15 cellular contexts compared by ENCODE assay signal in the genomic region with DNA sequence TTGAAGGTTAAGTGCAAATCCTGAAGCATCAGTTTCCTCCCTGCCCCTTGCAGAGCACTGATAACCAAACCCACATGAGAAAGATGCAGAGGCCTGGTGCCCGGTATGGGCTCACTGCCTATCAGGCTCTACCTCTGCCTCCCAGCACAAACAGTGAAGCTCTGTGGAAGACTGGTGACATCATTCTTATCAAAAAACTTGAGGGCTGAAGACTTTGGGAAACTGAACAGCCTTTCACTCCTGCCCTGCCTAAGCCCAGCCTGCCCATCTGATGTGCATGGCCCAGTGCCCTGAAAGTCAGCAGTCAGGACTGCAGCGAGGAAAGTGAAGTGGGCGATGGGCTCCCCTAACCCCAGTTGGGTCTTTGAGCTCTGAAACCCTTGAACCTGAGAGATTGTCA.
A peak's percentile ranks its signal among the peaks of the same experiment; 100 is the strongest.
DNase-seq lines count a peak whose midpoint lies in the region; ATAC-seq and TF ChIP-seq lines count a peak whose summit lies in the region.
"Had no signal": no experiment of that assay in that cellular context is flagged by ENCODE, and none has a peak within 500 bp of the region (broad histone marks: within the 10 kb centered on the region; RNA-seq: fewer than 3 reads in every experiment).

No MANE protein-coding gene starts in this region.

- H2AK9ac ChIP-seq in IMR-90 (replicated peaks; ENCODE audit: low read depth, low read length, poor library complexity): no peak overlapping the region

- H3K4me3 ChIP-seq in IMR-90 (ENCODE audit: insufficient read depth, low read depth, low read length) (no peak overlapping the region), body of pancreas (no peak overlapping the region), mesenchymal stem cell (ENCODE audit: insufficient read depth in 1 of 2, low read depth in 1 of 2, low read length in 2 of 2) (no peak overlapping the region)
- H3K4me3 ChIP-seq: BLaER1 treated with 17β-estradiol and CSF1 and Interleukin-3, amounts not matched to agents 10 nM and 100 nM; GM23248 had no signal

- in situ Hi-C loops in IMR-90 (cut with MboI; ENCODE audit: low sequenced_read_pairs): no loop called here

- TF ChIP-seq CTCF in IMR-90 (conservative IDR thresholded peaks at IDR 0.05; ENCODE audit: low read depth, low read length): no peak
- no peak for TF ChIP-seq CTCF in body of pancreas (IDR thresholded peaks at IDR 0.05)
- no peak for TF ChIP-seq CTCF in osteocyte (IDR thresholded peaks at IDR 0.05)

- peaks cover 44% of the 10 kb centered on the region for H3K4me1 ChIP-seq in IMR-90 (ENCODE audit: control insufficient read depth, insufficient read depth, low read length)
- H3K4me1 ChIP-seq in body of pancreas: peaks cover 12% of the 10 kb centered on the region
- peaks cover 19% of the 10 kb centered on the region for H3K4me1 ChIP-seq in mesenchymal stem cell (ENCODE audit: control insufficient read depth, insufficient read depth, low read depth, low read length)
- H3K4me1 ChIP-seq: BLaER1 treated with 17β-estradiol and CSF1 and Interleukin-3, amounts not matched to agents 10 nM and 100 nM had no signal

- H3K79me1 ChIP-seq in IMR-90 (ENCODE audit: low read depth in 1 of 2, low read length in 2 of 2) (peaks cover 0 to 41% of the 10 kb centered on the region in 2 experiments; a peak in 2 of 4 replicates), mesenchymal stem cell (replicated peaks; ENCODE audit: low read length, poor library complexity, severe bottlenecking) (no peaks in the 10 kb centered on the region)

- peak overlapping the region; percentile 52; the same call in 1 of the 2 replicates for H4K5ac ChIP-seq in IMR-90 (ENCODE audit: low read depth, low read length)

- H2BK120ac ChIP-seq in IMR-90 (ENCODE audit: low read depth, low read length) (peak overlapping the region; percentile 98), mesenchymal stem cell (ENCODE audit: low read depth, low read length) (no peak overlapping the region)

- peak overlapping the region; percentile 61; the same call in 1 of the 2 replicates for H3K23ac ChIP-seq in IMR-90 (ENCODE audit: low read depth, low read length)
- H3K23ac ChIP-seq in mesenchymal stem cell (ENCODE audit: low read length in 2 of 2): peak overlapping the region in 1 of 2 experiments; percentile 49

- peak overlapping the region; percentile 87; the same call in 1 of the 2 replicates for H3K18ac ChIP-seq in IMR-90 (ENCODE audit: low read depth, low read length)
- H3K18ac ChIP-seq in mesenchymal stem cell (ENCODE audit: low read depth in 1 of 2, low read length in 2 of 2): no peak overlapping the region

- H4K8ac ChIP-seq in IMR-90 (ENCODE audit: low read depth in 2 of 2, low read length in 2 of 2) (peak overlapping the region; percentile 24 to 63; a peak in 3 of 4 replicates), mesenchymal stem cell (ENCODE audit: low read length) (no peak overlapping the region)

- peak overlapping the region; percentile 45 for H2BK5ac ChIP-seq in IMR-90 (ENCODE audit: low read depth, low read length, poor library complexity, severe bottlenecking)
- no peak overlapping the region for H2BK5ac ChIP-seq in mesenchymal stem cell (ENCODE audit: low read depth, low read length, poor library complexity, severe bottlenecking)

- H2AFZ ChIP-seq in IMR-90 (replicated peaks; ENCODE audit: low read length, poor library complexity): no peak overlapping the region
- no peak overlapping the region for H2AFZ ChIP-seq in mesenchymal stem cell (ENCODE audit: low read depth, low read length)
- H2AFZ ChIP-seq: GM23248 had no signal

- H3K9me3 ChIP-seq in IMR-90 (ENCODE audit: control insufficient read depth, insufficient read depth, low read length) (no peaks in the 10 kb centered on the region), body of pancreas (no peaks in the 10 kb centered on the region), mesenchymal stem cell (ENCODE audit: control insufficient read depth, low read length) (no peaks in the 10 kb centered on the region)

- H4K20me1 ChIP-seq in IMR-90 (ENCODE audit: insufficient read depth, low read length): no peaks in the 10 kb centered on the region
- H4K20me1 ChIP-seq: BLaER1 treated with 17β-estradiol and CSF1 and Interleukin-3, amounts not matched to agents 10 nM and 100 nM had no signal

- TF ChIP-seq POLR2A in IMR-90 (IDR thresholded peaks at IDR 0.05; ENCODE audit: low read depth, low read length) (no peak), body of pancreas (IDR thresholded peaks at IDR 0.05) (no peak)

- peaks cover 2% of the 10 kb centered on the region for H3K36me3 Mint-ChIP-seq in osteocyte (ENCODE audit: unreplicated experiment)
- H3K36me3 Mint-ChIP-seq: CD4-positive, CD25-positive, alpha-beta regulatory T cell had no signal

- H3K9ac ChIP-seq in IMR-90 (ENCODE audit: low read depth, low read length): no peak overlapping the region
- H3K9ac ChIP-seq in mesenchymal stem cell (ENCODE audit: low read length): no peak overlapping the region
- H3K9ac ChIP-seq: BLaER1 treated with 17β-estradiol and CSF1 and Interleukin-3, amounts not matched to agents 10 nM and 100 nM; GM23248 had no signal

- ATAC-seq in IMR-90 (ENCODE audit: low read depth) (no peak), body of pancreas (peak; percentile 47), HG02763 (IDR thresholded peaks at IDR 0.05; ENCODE audit: unreplicated experiment) (no peak), HG03097 (IDR thresholded peaks at IDR 0.05; ENCODE audit: low FRiP score, unreplicated experiment) (no peak)

- no peak for TF ChIP-seq RAD21 in IMR-90 (IDR thresholded peaks at IDR 0.05; ENCODE audit: low read length)

- H3K4me2 ChIP-seq in IMR-90 (ENCODE audit: low read depth, low read length) (no peak overlapping the region), mesenchymal stem cell (ENCODE audit: low read length, poor library complexity, severe bottlenecking) (no peak overlapping the region)
- H3K4me2 ChIP-seq: BLaER1 treated with 17β-estradiol and CSF1 and Interleukin-3, amounts not matched to agents 10 nM and 100 nM had no signal

- peaks cover 34% of the 10 kb centered on the region for H3K9me1 ChIP-seq in IMR-90 (ENCODE audit: insufficient read depth, low read length)

- dilution Hi-C loops in IMR-90 (cut with HindIII; ENCODE audit: low sequenced_read_pairs, unreplicated experiment): no loop called here

- H3K27ac ChIP-seq in IMR-90 (ENCODE audit: insufficient read depth, low read length): no peak overlapping the region; the same call in 1 of the 2 replicates
- H3K27ac ChIP-seq in body of pancreas: no peak overlapping the region
- no peak overlapping the region for H3K27ac ChIP-seq in mesenchymal stem cell (ENCODE audit: low read length, poor library complexity, severe bottlenecking)
- H3K27ac ChIP-seq: BLaER1 treated with 17β-estradiol and CSF1 and Interleukin-3, amounts not matched to agents 10 nM and 100 nM; GM23248 had no signal

- peak overlapping the region; percentile 97 for H3K4ac ChIP-seq in IMR-90 (ENCODE audit: low read depth, low read length)
- peak overlapping the region in 1 of 2 experiments; percentile 11 for H3K4ac ChIP-seq in mesenchymal stem cell (ENCODE audit: low read depth in 1 of 2, low read length in 2 of 2)

- H3K14ac ChIP-seq in IMR-90 (replicated peaks; ENCODE audit: low read depth, low read length) (peak overlapping the region; percentile 75), mesenchymal stem cell (ENCODE audit: low read length in 2 of 2) (peak overlapping the region in 1 of 2 experiments; percentile 46)

- H3K9me3 Mint-ChIP-seq in osteocyte (ENCODE audit: unreplicated experiment): peaks cover 5% of the 10 kb centered on the region

- peak overlapping the region; percentile 96 for H4K91ac ChIP-seq in IMR-90 (ENCODE audit: insufficient read depth, low read depth, low read length)
- H4K91ac ChIP-seq in mesenchymal stem cell (ENCODE audit: low read length): no peak overlapping the region

- WGBS in IMR-90 (ENCODE audit: extremely low coverage in 2 of 2, insufficient read length in 1 of 2), 2 experiments: 100% methylated on average over 1 of the region's 3 CpGs; no CpG with 5 or more reads in 1 of the 2 experiments
- WGBS in body of pancreas, 2 donors: 63 to 71% methylated on average over 3 of the region's 3 CpGs
- WGBS in mesenchymal stem cell: 94% methylated on average over 3 of the region's 3 CpGs

- DNase-seq in IMR-90 (no peak), body of pancreas (peak in 2 of 4 donors; percentile 39 to 40), mesenchymal stem cell (no peak), osteocyte (ENCODE audit: extremely low spot score, unreplicated experiment) (peak; percentile 32), AML-193 (lab: John Stamatoyannopoulos, UW) (no peak)
- no peak for DNase-seq in stimulated activated naive CD4-positive, alpha-beta T cell treated with Interleukin-2 at 50 U/mL for 16 hours (lab: John Stamatoyannopoulos, UW)
- DNase-seq: 8988T; CD4-positive, CD25-positive, alpha-beta regulatory T cell; DMS53; GF-D8; GM23248; H7 had no signal

- H2BK15ac ChIP-seq in IMR-90 (ENCODE audit: low read depth, low read length) (peak overlapping the region; percentile 67; the same call in 2 of the 3 replicates), mesenchymal stem cell (ENCODE audit: low read depth, poor library complexity, severe bottlenecking) (peak overlapping the region; percentile 56)

- peak overlapping the region; percentile 88 for H2AK5ac ChIP-seq in IMR-90 (ENCODE audit: low read depth, low read length)
- peak overlapping the region; percentile 70 for H2AK5ac ChIP-seq in mesenchymal stem cell (ENCODE audit: low read length, severe bottlenecking)

- H3K36me3 ChIP-seq in IMR-90 (ENCODE audit: control insufficient read depth, insufficient read depth, low read length): no peaks in the 10 kb centered on the region
- H3K36me3 ChIP-seq in body of pancreas (replicated peaks in 1 of 2; ENCODE audit: insufficient read depth in 1 of 2, low read depth in 2 of 2): no peaks in the 10 kb centered on the region
- no peaks in the 10 kb centered on the region for H3K36me3 ChIP-seq in mesenchymal stem cell (ENCODE audit: control insufficient read depth in 1 of 2, insufficient read depth in 2 of 2, low read depth in 1 of 2, low read length in 2 of 2)
- H3K36me3 ChIP-seq: BLaER1 treated with 17β-estradiol and CSF1 and Interleukin-3, amounts not matched to agents 10 nM and 100 nM had no signal

- peaks cover 30% of the 10 kb centered on the region for H3K4me1 Mint-ChIP-seq in osteocyte (ENCODE audit: unreplicated experiment)
- H3K4me1 Mint-ChIP-seq: CD4-positive, CD25-positive, alpha-beta regulatory T cell had no signal

- H3K27ac Mint-ChIP-seq in osteocyte (ENCODE audit: unreplicated experiment): no peak overlapping the region
- H3K27ac Mint-ChIP-seq: CD4-positive, CD25-positive, alpha-beta regulatory T cell had no signal

- POLR2A ChIA-PET in IMR-90 (lab: Charles Lee; ENCODE audit: unreplicated experiment): no interaction called here

- BruUV-seq in IMR-90 (replicated peaks; lab: Mats Ljungman, UMichigan): no TSS peak

- H3K56ac ChIP-seq in IMR-90 (ENCODE audit: extremely low read depth, insufficient read depth, low read length): no peak overlapping the region

- H3K27me3 ChIP-seq in IMR-90 (ENCODE audit: control insufficient read depth, insufficient read depth, low read length) (no peaks in the 10 kb centered on the region), body of pancreas (no peaks in the 10 kb centered on the region), mesenchymal stem cell (ENCODE audit: control insufficient read depth in 1 of 2, insufficient read depth in 1 of 2, low read length in 2 of 2) (no peaks in the 10 kb centered on the region)
- H3K27me3 ChIP-seq: BLaER1 treated with 17β-estradiol and CSF1 and Interleukin-3, amounts not matched to agents 10 nM and 100 nM had no signal

- H3K4me3 Mint-ChIP-seq in osteocyte (ENCODE audit: unreplicated experiment): no peak overlapping the region
- H3K4me3 Mint-ChIP-seq: CD4-positive, CD25-positive, alpha-beta regulatory T cell had no signal

- H2BK12ac ChIP-seq in mesenchymal stem cell (ENCODE audit: low read length in 2 of 2): peak overlapping the region; percentile 5 to 24

- H3K27me3 Mint-ChIP-seq in osteocyte (ENCODE audit: unreplicated experiment): no peaks in the 10 kb centered on the region
- H3K27me3 Mint-ChIP-seq: CD4-positive, CD25-positive, alpha-beta regulatory T cell had no signal

- intact Hi-C loops in IMR-90 (cut with micrococcal nuclease) (loop anchor here (10.0 kb wide), 1 partner anchor 313 kb away; no protein-coding TSS in a partner anchor), body of pancreas (cut with DNase I) (no loop called here)

- peak overlapping the region; percentile 100 for H2BK20ac ChIP-seq in IMR-90 (ENCODE audit: low read depth, low read length)

- CTCF ChIA-PET in IMR-90 (lab: Yijun Ruan, JAX): no interaction called here
